20 cellular contexts compared by ENCODE assay signal in genomic region chr15:63979227-63979793, GRCh38.
A peak's percentile ranks its signal among the peaks of the same experiment; 100 is the strongest.
DNase-seq lines count a peak whose midpoint lies in the region; ATAC-seq, FAIRE-seq and TF ChIP-seq lines count a peak whose summit lies in the region.
"Had no signal": no experiment of that assay in that cellular context is flagged by ENCODE, and none has a peak within 500 bp of the region (broad histone marks: within the 10 kb centered on the region; RNA-seq: fewer than 3 reads in every experiment).

No MANE protein-coding gene starts in this region.

- H3K27me3 ChIP-seq in heart left ventricle, result no peaks in the 10 kb centered on the region
- H3K27me3 ChIP-seq: brain microvascular endothelial cell, upper lobe of left lung had no signal

- H3K27ac Mint-ChIP-seq in osteocyte (ENCODE audit: unreplicated experiment), result peak overlapping the region; percentile 71
- H3K27ac Mint-ChIP-seq: activated naive CD8-positive, alpha-beta T cell; GM23338 had no signal

- H3K4me3 ChIP-seq in heart left ventricle, result no peak overlapping the region
- H3K4me3 ChIP-seq: GM23338, upper lobe of left lung had no signal

- H3K4me3 Mint-ChIP-seq in osteocyte (ENCODE audit: unreplicated experiment), result no peak overlapping the region
- H3K4me3 Mint-ChIP-seq: activated naive CD8-positive, alpha-beta T cell; GM23338 had no signal

- TF ChIP-seq POLR2A in heart left ventricle (IDR thresholded peaks at IDR 0.05) (no peak), H54 (IDR thresholded peaks at IDR 0.05; ENCODE audit: low read depth, low read length) (no peak)

- H3K9me3 ChIP-seq in heart left ventricle, result no peaks in the 10 kb centered on the region
- H3K9me3 ChIP-seq: upper lobe of left lung had no signal

- peak; percentile 30 for DNase-seq in activated CD8-positive, alpha-beta memory T cell treated with anti-CD3 and anti-CD28 coated beads for 24 hours
- DNase-seq in activated CD8-positive, alpha-beta memory T cell treated with anti-CD3 and anti-CD28 coated beads, Interleukin-2, amount 50 U/mL, for 4 hours, result no peak
- DNase-seq in heart left ventricle (peak in 1 of 5 donors; percentile 45), osteocyte (ENCODE audit: extremely low spot score, unreplicated experiment) (peak; percentile 57), ureter (ENCODE audit: low spot score) (peak; percentile 34), NCI-H748 treated with DMSO at 0.1 percent for 48 hours (lab: John Stamatoyannopoulos, UW) (no peak), H54 (ENCODE audit: insufficient read length, low spot score) (no peak)
- DNase-seq in stimulated activated CD4-positive, alpha-beta T cell treated with anti-CD3 and anti-CD28 coated beads, Interleukin-4, amount 100 ng/mL, for 4 hours, result no peak
- DNase-seq: 8988T; activated CD4-positive, alpha-beta T cell treated with anti-CD3 and anti-CD28 coated beads, Interleukin-2, amount 50 U/mL, for 1 hour; activated T-cell treated with anti-CD3 and anti-CD28 coated beads, Interleukin-2, amount 50 U/mL, for 48 hours; brain microvascular endothelial cell; kidney glomerular epithelial cell; NCI-H2029; stimulated activated naive CD4-positive, alpha-beta T cell treated with Interleukin-2 at 50 U/mL for 16 hours; upper lobe of left lung had no signal

- H3K4me1 ChIP-seq in heart left ventricle, result peaks cover 0 to 61% (median 31%) of the 10 kb centered on the region in 12 donors

- H3K36me3 Mint-ChIP-seq in osteocyte (ENCODE audit: unreplicated experiment), result no peaks in the 10 kb centered on the region
- H3K36me3 Mint-ChIP-seq: activated naive CD8-positive, alpha-beta T cell had no signal

- no peaks in the 10 kb centered on the region for H3K27me3 Mint-ChIP-seq in osteocyte (ENCODE audit: unreplicated experiment)
- H3K27me3 Mint-ChIP-seq: activated naive CD8-positive, alpha-beta T cell had no signal

- TF ChIP-seq CTCF in heart left ventricle (IDR thresholded peaks at IDR 0.05), result no peak
- TF ChIP-seq CTCF in osteocyte (IDR thresholded peaks at IDR 0.05), result no peak

- FAIRE-seq in H54 (lab: Jason Lieb, UNC), result no peak
- FAIRE-seq: TTC549 had no signal

- ATAC-seq in heart left ventricle, result peak; percentile 10 to 53 (median 26)
- ATAC-seq: GM23338, Panc1 had no signal

- H3K27ac ChIP-seq in heart left ventricle, result peak overlapping the region; percentile 12 to 94 (median 84)
- H3K27ac ChIP-seq: brain microvascular endothelial cell had no signal

- peaks cover 26% of the 10 kb centered on the region for H3K4me1 Mint-ChIP-seq in osteocyte (ENCODE audit: unreplicated experiment)

- no peaks in the 10 kb centered on the region for H3K36me3 ChIP-seq in heart left ventricle
- H3K36me3 ChIP-seq: brain microvascular endothelial cell had no signal

- H3K9me3 Mint-ChIP-seq in osteocyte (ENCODE audit: unreplicated experiment), result no peaks in the 10 kb centered on the region
- H3K9me3 Mint-ChIP-seq: GM23338 had no signal

- WGBS in heart left ventricle, 4 donors, result 34 to 53% (median 42%) methylated on average over 5 to 6 of the region's 6 CpGs

- intact Hi-C loops in heart left ventricle (cut with DNase I), result loop anchor here in 3 of 10 donors (5.0 to 10.0 kb wide), 3 partner anchors 43 to 65 kb away; partner anchors contain the start of gene DAPK2 (in 1 of the 3)

Comparison
In these comparisons a context has a peak if more than half of its experiments do, and no peak if none do; other contexts are left out.
1. DNase-seq: peak in activated CD8-positive, alpha-beta memory T cell treated with anti-CD3 and anti-CD28 coated beads for 24 hours (single experiment), osteocyte (single experiment) and ureter (single experiment); none in activated CD8-positive, alpha-beta memory T cell treated with anti-CD3 and anti-CD28 coated beads, Interleukin-2, amount 50 U/mL, for 4 hours (single experiment), stimulated activated CD4-positive, alpha-beta T cell treated with anti-CD3 and anti-CD28 coated beads, Interleukin-4, amount 100 ng/mL, for 4 hours (0 of 2), NCI-H748 treated with DMSO at 0.1 percent for 48 hours (single experiment) and H54 (single experiment).